Comparison of ENCODE assay signal across 23 cellular contexts in the genomic region with DNA sequence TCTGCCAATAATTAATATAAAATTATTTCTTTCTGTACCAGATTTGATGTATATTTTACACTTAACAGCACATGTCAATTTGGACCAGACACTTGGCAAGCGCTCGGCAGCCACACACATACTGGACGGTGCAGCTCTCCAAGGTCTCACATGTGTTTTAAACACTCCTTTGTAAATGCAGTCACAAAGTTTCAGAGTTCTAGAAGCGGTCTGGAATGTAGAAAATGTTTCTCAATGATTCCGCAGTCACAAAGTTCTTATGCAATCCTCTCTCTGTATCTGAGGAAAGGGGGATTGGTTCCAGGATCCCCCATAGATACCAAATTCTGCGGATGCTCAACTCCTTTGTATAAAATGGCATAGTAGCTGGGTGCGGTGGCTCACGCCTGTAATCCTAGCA.
"Had no signal": no experiment of that assay in that cellular context is flagged by ENCODE, and none has a peak within 500 bp of the region (broad histone marks: within the 10 kb centered on the region; RNA-seq: fewer than 3 reads in every experiment).

No MANE protein-coding gene starts in this region.

- DNase-seq: activated CD4-positive, alpha-beta T cell treated with anti-CD3 and anti-CD28 coated beads, Interleukin-2, amount 50 U/mL, for 48 hours; activated CD8-positive, alpha-beta memory T cell treated with anti-CD3 and anti-CD28 coated beads, Interleukin-2, amount 50 U/mL, for 48 hours; activated naive CD4-positive, alpha-beta T cell treated with anti-CD3 and anti-CD28 coated beads for 36 hours; activated naive CD8-positive, alpha-beta T cell treated with anti-CD3 and anti-CD28 coated beads, Interleukin-2, amount 10 ng/mL, durations not matched to agents 7 days and 5 days; activated T-cell treated with anti-CD3 and anti-CD28 coated beads, Interleukin-2, amount 50 U/mL, for 48 hours; colonic mucosa; dorsolateral prefrontal cortex; effector memory CD8-positive, alpha-beta T cell; foreskin keratinocyte; immature natural killer cell; left ventricle myocardium inferior; midbrain; natural killer cell; sigmoid colon; spleen; stimulated activated CD4-positive, alpha-beta T cell treated with anti-CD3 and anti-CD28 coated beads, Interleukin-4, amount 100 ng/mL, for 1 hour; stimulated activated naive CD4-positive, alpha-beta T cell; T-helper 9 cell; testis had no signal

- H3K27ac Mint-ChIP-seq: activated naive CD4-positive, alpha-beta T cell treated with anti-CD3 and anti-CD28 coated beads for 36 hours; activated naive CD8-positive, alpha-beta T cell treated with anti-CD3 and anti-CD28 coated beads, Interleukin-2, amount 10 ng/mL, durations not matched to agents 7 days and 5 days; effector memory CD8-positive, alpha-beta T cell; immature natural killer cell; natural killer cell had no signal

- H3K27ac ChIP-seq: colonic mucosa, foreskin keratinocyte, left ventricle myocardium inferior, spleen, testis, vagina had no signal

- H3K4me3 ChIP-seq: colonic mucosa, left ventricle myocardium inferior, sigmoid colon, spleen, testis, vagina had no signal

- ATAC-seq: effector memory CD8-positive, alpha-beta T cell; esophagus mucosa; foreskin keratinocyte; natural killer cell had no signal

- H3K27me3 ChIP-seq: colonic mucosa, dorsolateral prefrontal cortex, sigmoid colon, testis, vagina had no signal

- H3K27me3 Mint-ChIP-seq: progenitor cell of endocrine pancreas had no signal

- H3K4me3 Mint-ChIP-seq: activated naive CD4-positive, alpha-beta T cell treated with anti-CD3 and anti-CD28 coated beads for 36 hours; activated naive CD8-positive, alpha-beta T cell treated with anti-CD3 and anti-CD28 coated beads, Interleukin-2, amount 10 ng/mL, durations not matched to agents 7 days and 5 days; central memory CD8-positive, alpha-beta T cell; effector memory CD8-positive, alpha-beta T cell; immature natural killer cell; natural killer cell had no signal

- H3K9me3 ChIP-seq: colonic mucosa, left ventricle myocardium inferior, sigmoid colon, spleen, testis, vagina had no signal

- H3K4me1 ChIP-seq: colonic mucosa, foreskin keratinocyte, spleen, testis, vagina had no signal

- H3K4me1 Mint-ChIP-seq: activated naive CD8-positive, alpha-beta T cell treated with anti-CD3 and anti-CD28 coated beads, Interleukin-2, amount 10 ng/mL, durations not matched to agents 7 days and 5 days; central memory CD8-positive, alpha-beta T cell; immature natural killer cell; natural killer cell had no signal

- H3K9me3 Mint-ChIP-seq: activated naive CD4-positive, alpha-beta T cell treated with anti-CD3 and anti-CD28 coated beads for 36 hours; activated naive CD8-positive, alpha-beta T cell treated with anti-CD3 and anti-CD28 coated beads, Interleukin-2, amount 10 ng/mL, durations not matched to agents 7 days and 5 days; central memory CD8-positive, alpha-beta T cell; effector memory CD8-positive, alpha-beta T cell; immature natural killer cell; natural killer cell had no signal

- H3K36me3 Mint-ChIP-seq: activated naive CD8-positive, alpha-beta T cell treated with anti-CD3 and anti-CD28 coated beads, Interleukin-2, amount 10 ng/mL, durations not matched to agents 7 days and 5 days; immature natural killer cell; natural killer cell had no signal

- H3K36me3 ChIP-seq: colonic mucosa, left ventricle myocardium inferior, sigmoid colon, spleen, vagina had no signal
